ENCODE assay signal across 13 cellular contexts in the genomic region with DNA sequence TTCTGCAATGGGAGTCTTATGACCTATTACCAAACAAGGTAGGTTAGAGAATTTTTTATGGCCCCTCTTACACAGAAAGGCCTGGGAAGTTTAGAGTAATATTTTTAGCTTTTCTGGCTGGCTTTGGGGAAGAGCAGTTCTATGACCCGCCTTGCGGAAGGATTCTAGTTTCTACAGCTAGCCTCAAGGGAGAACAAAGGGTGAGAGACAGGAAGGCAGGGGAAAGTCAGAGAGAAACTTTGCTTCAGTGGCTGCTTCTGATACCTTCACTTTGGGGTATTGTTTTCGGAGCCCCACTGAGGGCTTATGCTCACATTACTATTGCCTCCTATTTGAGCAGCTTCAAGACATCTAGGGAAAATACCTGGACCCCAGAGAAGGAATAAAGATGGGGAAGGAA.
A peak's percentile ranks its signal among the peaks of the same experiment; 100 is the strongest.
DNase-seq lines count a peak whose midpoint lies in the region; ATAC-seq, FAIRE-seq and TF ChIP-seq lines count a peak whose summit lies in the region.
"Had no signal": no experiment of that assay in that cellular context is flagged by ENCODE, and none has a peak within 500 bp of the region (broad histone marks: within the 10 kb centered on the region; RNA-seq: fewer than 3 reads in every experiment).

No MANE protein-coding gene starts in this region.

- ATAC-seq in GM19043 (IDR thresholded peaks at IDR 0.05; ENCODE audit: low read depth, unreplicated experiment) (peak; percentile 91), HG02610 (IDR thresholded peaks at IDR 0.05; ENCODE audit: unreplicated experiment) (peak; percentile 92), HG03457 (IDR thresholded peaks at IDR 0.05; ENCODE audit: unreplicated experiment) (peak; percentile 86), WTC11 (no peak)
- ATAC-seq: K562, psoas muscle had no signal

- CTCF ChIA-PET in Caco-2 (lab: Charles Lee), result no interaction called here
- CTCF ChIA-PET in WTC11 (lab: Charles Lee), result interaction anchor here (0.8 to 0.9 kb wide), 2 partner anchors 13 to 20 kb away, joined by 3 to 4 read pairs; no protein-coding TSS in a partner anchor

- FAIRE-seq in HTR-8/SVneo (lab: Jason Lieb, UNC), result no peak
- FAIRE-seq: K562 had no signal

- H3K27ac Mint-ChIP-seq in Caco-2 (ENCODE audit: unreplicated experiment), result peak overlapping the region; percentile 78
- H3K27ac Mint-ChIP-seq in WTC11, result no peak overlapping the region

- H3K4me3 Mint-ChIP-seq in Caco-2 (ENCODE audit: unreplicated experiment) (no peak overlapping the region), WTC11 (no peak overlapping the region)

- H3K4me3 ChIP-seq in Caco-2 (ENCODE audit: low read depth, low read length), result no peak overlapping the region
- H3K4me3 ChIP-seq: K562, psoas muscle, SK-N-MC had no signal

- POLR2A ChIA-PET in Caco-2 (lab: Charles Lee), result no interaction called here
- POLR2A ChIA-PET in WTC11 (lab: Charles Lee), result interaction anchor here (0.9 kb wide), 1 partner anchor 13 kb away, joined by 4 read pairs; no protein-coding TSS in a partner anchor

- no peaks in the 10 kb centered on the region for H3K9me3 ChIP-seq in Caco-2
- H3K9me3 ChIP-seq: psoas muscle had no signal

- no peaks in the 10 kb centered on the region for H3K36me3 ChIP-seq in Caco-2 (ENCODE audit: control insufficient read depth, insufficient read depth, low read length)

- H3K9me3 Mint-ChIP-seq in Caco-2 (ENCODE audit: unreplicated experiment) (no peaks in the 10 kb centered on the region), WTC11 (peaks cover 3% of the 10 kb centered on the region)

- TF ChIP-seq CTCF in Caco-2 (IDR thresholded peaks at IDR 0.05; ENCODE audit: insufficient read depth in 1 of 2, low read depth in 1 of 2, low read length in 1 of 2, severe bottlenecking in 1 of 2, unreplicated experiment in 1 of 2) (no peak), WTC11 (IDR thresholded peaks at IDR 0.05) (no peak)

- DNase-seq in Caco-2, result no peak
- DNase-seq in NCI-H524 treated with DMSO at 0.1 percent for 48 hours (lab: John Stamatoyannopoulos, UW), result no peak
- no peak for DNase-seq in WTC11 (ENCODE audit: low spot score)
- DNase-seq in HTR-8/SVneo (ENCODE audit: insufficient read length, low spot score), result no peak
- no peak for DNase-seq in middle frontal gyrus (ENCODE audit: extremely low spot score, low spot score)
- DNase-seq: aorta, NCI-H2227 treated with DMSO at 0.1 percent for 48 hours, psoas muscle had no signal

- intact Hi-C loops in Caco-2 (cut with micrococcal nuclease; ENCODE audit: unreplicated experiment), result no loop called here

- H3K4me1 ChIP-seq in Caco-2, result peaks cover 32% of the 10 kb centered on the region

- BruUV-seq in Caco-2 (replicated peaks; lab: Mats Ljungman, UMichigan), result no TSS peak

- H3K27me3 Mint-ChIP-seq in Caco-2 (ENCODE audit: insufficient read depth, unreplicated experiment) (no peaks in the 10 kb centered on the region), WTC11 (ENCODE audit: low read depth) (no peaks in the 10 kb centered on the region; the same call in 1 of the 2 replicates)

- no peaks in the 10 kb centered on the region for H3K27me3 ChIP-seq in Caco-2 (replicated peaks; ENCODE audit: control insufficient read depth, insufficient read depth, low read length)

- peaks cover 31% of the 10 kb centered on the region for H3K4me1 Mint-ChIP-seq in Caco-2 (ENCODE audit: low read depth, unreplicated experiment)
- H3K4me1 Mint-ChIP-seq in WTC11, result peaks cover 12% of the 10 kb centered on the region; the same call in 1 of the 2 replicates

- no peaks in the 10 kb centered on the region for H3K36me3 Mint-ChIP-seq in Caco-2 (ENCODE audit: insufficient read depth, unreplicated experiment)
- H3K36me3 Mint-ChIP-seq in WTC11, result 0 out of 2 replicates have a peak, but pooled peaks cover 3% of the 10 kb centered on the region

TF ChIP-seq in WTC11, 78 proteins besides CTCF, POLR2A, EP300 and RAD21:
- TF ChIP-seq, protein P1, sequence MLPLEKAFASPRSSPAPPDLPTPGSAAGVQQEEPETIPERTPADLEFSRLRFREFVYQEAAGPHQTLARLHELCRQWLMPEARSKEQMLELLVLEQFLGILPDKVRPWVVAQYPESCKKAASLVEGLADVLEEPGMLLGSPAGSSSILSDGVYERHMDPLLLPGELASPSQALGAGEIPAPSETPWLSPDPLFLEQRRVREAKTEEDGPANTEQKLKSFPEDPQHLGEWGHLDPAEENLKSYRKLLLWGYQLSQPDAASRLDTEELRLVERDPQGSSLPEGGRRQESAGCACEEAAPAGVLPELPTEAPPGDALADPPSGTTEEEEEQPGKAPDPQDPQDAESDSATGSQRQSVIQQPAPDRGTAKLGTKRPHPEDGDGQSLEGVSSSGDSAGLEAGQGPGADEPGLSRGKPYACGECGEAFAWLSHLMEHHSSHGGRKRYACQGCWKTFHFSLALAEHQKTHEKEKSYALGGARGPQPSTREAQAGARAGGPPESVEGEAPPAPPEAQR (CRISPR knock-in tag; IDR thresholded peaks at IDR 0.05), result no peak
- TF ChIP-seq KAT7 (CRISPR knock-in tag; IDR thresholded peaks at IDR 0.05; ENCODE audit: borderline replicate concordance) (no peak), FOXP1 (CRISPR knock-in tag; IDR thresholded peaks at IDR 0.05; ENCODE audit: borderline replicate concordance) (no peak), NR1H2 (CRISPR knock-in tag; IDR thresholded peaks at IDR 0.05) (no peak), E2F1 (CRISPR knock-in tag; IDR thresholded peaks at IDR 0.05) (no peak), CBFB (CRISPR knock-in tag; IDR thresholded peaks at IDR 0.05; ENCODE audit: low read depth) (no peak), ZNF396 (CRISPR knock-in tag; IDR thresholded peaks at IDR 0.05; ENCODE audit: borderline replicate concordance) (no peak), E2F4 (CRISPR knock-in tag; IDR thresholded peaks at IDR 0.05; ENCODE audit: borderline replicate concordance, low read depth) (no peak), MXD4 (CRISPR knock-in tag; IDR thresholded peaks at IDR 0.05; ENCODE audit: borderline replicate concordance) (no peak), CREM (CRISPR knock-in tag; IDR thresholded peaks at IDR 0.05) (no peak), FOXJ3 (CRISPR knock-in tag; IDR thresholded peaks at IDR 0.05; ENCODE audit: borderline replicate concordance) (no peak), OVOL2 (CRISPR knock-in tag; IDR thresholded peaks at IDR 0.05; ENCODE audit: borderline replicate concordance) (no peak), HMGA2 (CRISPR knock-in tag; IDR thresholded peaks at IDR 0.05) (no peak), GABPB1 (CRISPR knock-in tag; IDR thresholded peaks at IDR 0.05) (no peak), ZNF121 (CRISPR knock-in tag; IDR thresholded peaks at IDR 0.05) (no peak), ESRRA (CRISPR knock-in tag; IDR thresholded peaks at IDR 0.05; ENCODE audit: borderline replicate concordance) (no peak)
